Comparison of ENCODE assay signal across 9 cellular contexts in genomic region chr15:74844319-74845207, GRCh38. TPM values are rescaled to one million over a fixed set of nuclear protein-coding genes. Genes with fewer than 3 reads are reported as not detected.
DNase-seq lines count a peak whose midpoint lies in the region; ATAC-seq and TF ChIP-seq lines count a peak whose summit lies in the region.
"Had no signal": no experiment of that assay in that cellular context is flagged by ENCODE, and none has a peak within 500 bp of the region (broad histone marks: within the 10 kb centered on the region; RNA-seq: fewer than 3 reads in every experiment).

No MANE protein-coding gene starts in this region.

- ATAC-seq in gastroesophageal sphincter = no peak
- ATAC-seq in stimulated activated memory B cell treated with anti-CD40 and anti-IgM and Interleukin-4, amounts not matched to agents 10 μg/mL and 1 μg/mL and 100 μg/mL, for 72 hours = no peak
- ATAC-seq in GM19351 (IDR thresholded peaks at IDR 0.05; ENCODE audit: unreplicated experiment) = no peak
- ATAC-seq in HG03354 (IDR thresholded peaks at IDR 0.05; ENCODE audit: poor library complexity, severe bottlenecking, unreplicated experiment) = no peak

- no peaks in the 10 kb centered on the region for H3K27me3 ChIP-seq in SU-DHL-6 (ENCODE audit: low read length)
- H3K27me3 ChIP-seq in gastroesophageal sphincter = no peaks in the 10 kb centered on the region
- no peaks in the 10 kb centered on the region for H3K27me3 ChIP-seq in adrenal gland

- H3K4me3 ChIP-seq in SU-DHL-6 (ENCODE audit: insufficient read depth, low read length, poor library complexity, severe bottlenecking) (no peak overlapping the region), gastroesophageal sphincter (no peak overlapping the region), adrenal gland (no peak overlapping the region)
- H3K4me3 ChIP-seq: lung had no signal

- no peak overlapping the region for H3K4me2 ChIP-seq in SU-DHL-6 (ENCODE audit: low read depth, low read length, poor library complexity, severe bottlenecking)

- intact Hi-C loops in adrenal gland (cut with DNase I) = loop anchor here in 1 of 2 donors (10.0 kb wide), 1 partner anchor 50 kb away; the partner anchor contains the start of gene MPI

- DNase-seq in NCI-H524 (lab: John Stamatoyannopoulos, UW) = peak; percentile 15 to 55
- DNase-seq in NCI-H524 treated with DMSO at 0.1 percent for 48 hours (lab: John Stamatoyannopoulos, UW) = no peak
- no peak for DNase-seq in adrenal gland

- H3K4me1 ChIP-seq in gastroesophageal sphincter = peaks cover 0 to 50% (median 21%) of the 10 kb centered on the region in 3 donors
- peaks cover 25 to 33% of the 10 kb centered on the region in 2 donors for H3K4me1 ChIP-seq in adrenal gland (replicated peaks in 1 of 2)

- peaks cover 23% of the 10 kb centered on the region for H3K36me3 Mint-ChIP-seq in stimulated activated memory B cell treated with anti-CD40 and anti-IgM and Interleukin-4, amounts not matched to agents 10 μg/mL and 1 μg/mL and 100 μg/mL, for 72 hours

- H3K27ac Mint-ChIP-seq in stimulated activated memory B cell treated with anti-CD40 and anti-IgM and Interleukin-4, amounts not matched to agents 10 μg/mL and 1 μg/mL and 100 μg/mL, for 72 hours = peak overlapping the region; percentile 90

- 60 to 88% methylated on average over 1 to 6 of the region's 12 CpGs for WGBS in gastroesophageal sphincter (ENCODE audit: low coverage in 1 of 2), 2 donors
- WGBS in adrenal gland, 4 donors = 84 to 88% (median 85%) methylated on average over 8 to 12 of the region's 12 CpGs

- no peaks in the 10 kb centered on the region for H3K36me3 ChIP-seq in SU-DHL-6 (ENCODE audit: low read length)
- peaks cover 0 to 72% of the 10 kb centered on the region in 2 donors for H3K36me3 ChIP-seq in gastroesophageal sphincter
- peaks cover 0 to 40% of the 10 kb centered on the region in 2 donors for H3K36me3 ChIP-seq in adrenal gland (replicated peaks in 1 of 2)

- TF ChIP-seq EP300 in gastroesophageal sphincter (IDR thresholded peaks at IDR 0.05) = no peak

- H2AFZ ChIP-seq in SU-DHL-6 (ENCODE audit: low read depth, low read length, severe bottlenecking) = no peak overlapping the region

- H3K4me1 Mint-ChIP-seq in stimulated activated memory B cell treated with anti-CD40 and anti-IgM and Interleukin-4, amounts not matched to agents 10 μg/mL and 1 μg/mL and 100 μg/mL, for 72 hours = peaks cover 65% of the 10 kb centered on the region

- H3K27ac ChIP-seq in SU-DHL-6 (ENCODE audit: low read depth, low read length) = peak overlapping the region; percentile 46
- H3K27ac ChIP-seq in gastroesophageal sphincter = peak overlapping the region in 3 of 4 donors; percentile 87 to 95 (median 89)
- H3K27ac ChIP-seq in adrenal gland = peak overlapping the region in 2 of 5 donors; percentile 81

- TF ChIP-seq CTCF in SU-DHL-6 (IDR thresholded peaks at IDR 0.05; ENCODE audit: insufficient read depth, low read length, poor library complexity, severe bottlenecking) = no peak
- TF ChIP-seq CTCF in gastroesophageal sphincter (IDR thresholded peaks at IDR 0.05) = no peak
- TF ChIP-seq CTCF in adrenal gland (IDR thresholded peaks at IDR 0.05) = no peak

- peak overlapping the region; percentile 76 for H3K4me3 Mint-ChIP-seq in stimulated activated memory B cell treated with anti-CD40 and anti-IgM and Interleukin-4, amounts not matched to agents 10 μg/mL and 1 μg/mL and 100 μg/mL, for 72 hours

- no peaks in the 10 kb centered on the region for H4K20me1 ChIP-seq in SU-DHL-6 (ENCODE audit: low read depth, low read length)

- no peaks in the 10 kb centered on the region for H3K79me2 ChIP-seq in SU-DHL-6 (ENCODE audit: insufficient read depth, low read length)

- TF ChIP-seq POLR2A in gastroesophageal sphincter (IDR thresholded peaks at IDR 0.05) = no peak
- TF ChIP-seq POLR2A in adrenal gland (IDR thresholded peaks at IDR 0.05) = no peak

- no peaks in the 10 kb centered on the region for H3K9me3 Mint-ChIP-seq in stimulated activated memory B cell treated with anti-CD40 and anti-IgM and Interleukin-4, amounts not matched to agents 10 μg/mL and 1 μg/mL and 100 μg/mL, for 72 hours

- H3F3A ChIP-seq in SU-DHL-6 (ENCODE audit: insufficient read depth) = peaks cover 20% of the 10 kb centered on the region; the same call in 1 of the 2 replicates

- no peaks in the 10 kb centered on the region for H3K9me2 ChIP-seq in SU-DHL-6 (replicated peaks; ENCODE audit: insufficient read depth, low read length)

- peak overlapping the region; percentile 88; the same call in 1 of the 2 replicates for H3K9ac ChIP-seq in SU-DHL-6 (ENCODE audit: low read length)

- no peaks in the 10 kb centered on the region for H3K9me3 ChIP-seq in SU-DHL-6 (ENCODE audit: insufficient read depth, low read length)
- H3K9me3 ChIP-seq in gastroesophageal sphincter = no peaks in the 10 kb centered on the region
- no peaks in the 10 kb centered on the region for H3K9me3 ChIP-seq in adrenal gland (replicated peaks in 1 of 3)

- no peaks in the 10 kb centered on the region for H3K27me3 Mint-ChIP-seq in stimulated activated memory B cell treated with anti-CD40 and anti-IgM and Interleukin-4, amounts not matched to agents 10 μg/mL and 1 μg/mL and 100 μg/mL, for 72 hours

RNA-seq across cellular contexts. Expression of gene ULK3, which starts 1.6 kb away (rescaled TPM):
- total RNA-seq in gastroesophageal sphincter (10 to 100 TPM; 26.4 to 51.8 (median 32.7) TPM), adrenal gland (10 to 100 TPM; 30.1 to 83.6 (median 52.5) TPM)
- polyA plus RNA-seq in adrenal gland = 100 to 1,000 TPM in 2 of 3 donors, 10 to 100 TPM in 1; 21.7 to 126 (median 124) TPM

RNA-seq across cellular contexts. Expression of gene CPLX3, which starts 18.1 kb away (rescaled TPM):
- total RNA-seq in gastroesophageal sphincter = not detected
- 1 to 10 TPM in 2 of 8 donors, under 1 TPM in 4, not detected in 2; 0.51 to 3.6 (median 0.75) TPM for total RNA-seq in adrenal gland
- polyA plus RNA-seq in adrenal gland = 10 to 100 TPM in 2 of 3 donors, 1 to 10 TPM in 1; 1.1 to 24.1 (median 24.0) TPM
- total RNA-seq: lung had no signal

RNA-seq across cellular contexts. Expression of gene SCAMP2, which starts 28.6 kb away (rescaled TPM):
- total RNA-seq in gastroesophageal sphincter (100 to 1,000 TPM in 1 of 4 donors, 10 to 100 TPM in 3; 45.6 to 111 (median 72.1) TPM), adrenal gland (100 to 1,000 TPM in 5 of 8 donors, 10 to 100 TPM in 3; 79.1 to 185 (median 104) TPM)
- 100 to 1,000 TPM in 1 of 3 donors, 10 to 100 TPM in 2; 45.0 to 109 (median 61.9) TPM for polyA plus RNA-seq in adrenal gland

RNA-seq across cellular contexts. Expression of gene LMAN1L, which starts 31.9 kb away (rescaled TPM):
- total RNA-seq in gastroesophageal sphincter (under 1 TPM in 1 of 4 donors, not detected in 3; 0.27 TPM), adrenal gland (10 to 100 TPM in 1 of 8 donors, 1 to 10 TPM in 6, not detected in 1; 1.6 to 11.2 (median 5.1) TPM)
- polyA plus RNA-seq in adrenal gland = 10 to 100 TPM in 1 of 3 donors, 1 to 10 TPM in 1, under 1 TPM in 1; 0.88 to 12.5 (median 7.3) TPM

RNA-seq across cellular contexts. Expression of gene MPI, which starts 45.3 kb away (rescaled TPM):
- total RNA-seq in gastroesophageal sphincter (10 to 100 TPM; 36.5 to 58.8 (median 42.5) TPM), adrenal gland (100 to 1,000 TPM in 5 of 8 donors, 10 to 100 TPM in 3; 68.7 to 218 (median 125) TPM)
- 100 to 1,000 TPM in 1 of 3 donors, 10 to 100 TPM in 2; 26.2 to 123 (median 37.9) TPM for polyA plus RNA-seq in adrenal gland

Comparison
In these comparisons a context has a peak if more than half of its experiments do, and no peak if none do; other contexts are left out.
1. DNase-seq: peak in NCI-H524 (2 of 2); none in NCI-H524 treated with DMSO at 0.1 percent for 48 hours (single experiment) and adrenal gland (0 of 7).